ENCODE assay signal across 11 cellular contexts in genomic region chr4:186936496-186937375, GRCh38.
DNase-seq lines count a peak whose midpoint lies in the region; ATAC-seq, FAIRE-seq and TF ChIP-seq lines count a peak whose summit lies in the region.
"Had no signal": no experiment of that assay in that cellular context is flagged by ENCODE, and none has a peak within 500 bp of the region (broad histone marks: within the 10 kb centered on the region; RNA-seq: fewer than 3 reads in every experiment).

No MANE protein-coding gene starts in this region.

- no peak for TF ChIP-seq POLR2A in HCT116 (IDR thresholded peaks at IDR 0.05; ENCODE audit: borderline replicate concordance, extremely low read depth, insufficient read depth, insufficient read length)

- H3K27ac ChIP-seq in HCT116 (ENCODE audit: low read depth, low read length) = peak overlapping the region; percentile 77
- H3K27ac ChIP-seq in small intestine (ENCODE audit: low read depth in 1 of 2, low read length in 1 of 2) = peak overlapping the region; percentile 66 to 77
- H3K27ac ChIP-seq: adrenal gland had no signal

- intact Hi-C loops in HCT116 (cut with micrococcal nuclease) = no loop called here
- intact Hi-C loops in left ventricle myocardium superior (cut with micrococcal nuclease) = no loop called here

- H3K79me2 ChIP-seq in HCT116 (ENCODE audit: insufficient read depth, low read length) = peaks cover 11% of the 10 kb centered on the region; the same call in 1 of the 2 replicates

- H3K4me1 Mint-ChIP-seq in glutamatergic neuron (ENCODE audit: low read depth, unreplicated experiment) = no peaks in the 10 kb centered on the region
- H3K4me1 Mint-ChIP-seq: naive thymus-derived CD8-positive, alpha-beta T cell had no signal

- no peaks in the 10 kb centered on the region for H3K36me3 ChIP-seq in HCT116 (ENCODE audit: control insufficient read depth in 1 of 2, insufficient read depth in 2 of 2, low read length in 2 of 2)
- no peaks in the 10 kb centered on the region for H3K36me3 ChIP-seq in adipocyte (ENCODE audit: control insufficient read depth, insufficient read depth, low read length, severe bottlenecking)
- no peaks in the 10 kb centered on the region for H3K36me3 ChIP-seq in small intestine (ENCODE audit: control insufficient read depth in 2 of 2, insufficient read depth in 2 of 2, low read length in 2 of 2)
- H3K36me3 ChIP-seq: adrenal gland had no signal

- no peaks in the 10 kb centered on the region for H3K9me3 Mint-ChIP-seq in glutamatergic neuron (ENCODE audit: unreplicated experiment)

- no peak overlapping the region for H3K4me3 Mint-ChIP-seq in glutamatergic neuron (ENCODE audit: unreplicated experiment)
- H3K4me3 Mint-ChIP-seq: naive thymus-derived CD8-positive, alpha-beta T cell had no signal

- WGBS in small intestine, 3 donors = 8 to 24% (median 20%) methylated on average over 9 of the region's 9 CpGs

- H3K27me3 Mint-ChIP-seq in glutamatergic neuron (ENCODE audit: unreplicated experiment) = no peaks in the 10 kb centered on the region
- H3K27me3 Mint-ChIP-seq: naive thymus-derived CD8-positive, alpha-beta T cell had no signal

- no peaks in the 10 kb centered on the region for H3K27me3 ChIP-seq in HCT116 (ENCODE audit: insufficient read depth, low read length)
- H3K27me3 ChIP-seq in adipocyte (replicated peaks; ENCODE audit: control insufficient read depth, insufficient read depth, low read length) = no peaks in the 10 kb centered on the region
- no peaks in the 10 kb centered on the region for H3K27me3 ChIP-seq in small intestine (ENCODE audit: control insufficient read depth in 2 of 2, insufficient read depth in 2 of 2, low read length in 2 of 2)
- H3K27me3 ChIP-seq: adrenal gland had no signal

- no peaks in the 10 kb centered on the region for H3K9me2 ChIP-seq in HCT116 (ENCODE audit: insufficient read depth)

- BruUV-seq in HCT116 (replicated peaks; lab: Mats Ljungman, UMichigan) = TSS peak; percentile 85

- H3K4me3 ChIP-seq in HCT116 (replicated peaks in 1 of 2; ENCODE audit: low read depth in 1 of 2, low read length in 2 of 2) (peak overlapping the region; percentile 19 to 52), adipocyte (ENCODE audit: low read length) (peak overlapping the region; percentile 61), small intestine (ENCODE audit: low read depth in 1 of 2, low read length in 2 of 2) (no peak overlapping the region)
- H3K4me3 ChIP-seq: adrenal gland had no signal

- POLR2A ChIA-PET in HCT116 (lab: Charles Lee) = interaction anchor here (0.6 to 1.8 kb wide), 3 partner anchors 8 to 1401 kb away, joined by 3 to 7 read pairs (median 5); partner anchors contain the start of gene PDLIM3
- POLR2A ChIA-PET in GM10248 (lab: Yijun Ruan, JAX) = no interaction called here

- RAD21 ChIA-PET in HCT116 (lab: Charles Lee; ENCODE audit: low non-redundant PET in 1 of 2, low total read pairs in 2 of 2, uncharacterized antibody in 2 of 2, unreplicated experiment in 2 of 2) = no interaction called here

- no peak for TF ChIP-seq RAD21 in HCT116 (IDR thresholded peaks at IDR 0.05; ENCODE audit: low read depth)

- TF ChIP-seq CTCF in HCT116 (IDR thresholded peaks at IDR 0.05 in 2 of 3, conservative IDR thresholded peaks at IDR 0.05 in 1 of 3; ENCODE audit: borderline replicate concordance in 1 of 3, insufficient read depth in 1 of 3, low read depth in 2 of 3, low read length in 2 of 3) (peak in 1 of 3 experiments; percentile 47; a peak in 2 of 6 replicates), glutamatergic neuron (IDR thresholded peaks at IDR 0.05; ENCODE audit: partially characterized antibody, unreplicated experiment) (no peak), GM10248 (IDR thresholded peaks at IDR 0.05; ENCODE audit: control extremely low read depth, extremely low read depth, low read depth, missing control alignments) (no peak)

- ATAC-seq in HCT116 (peak; percentile 26), left ventricle myocardium superior (peak; percentile 22), HG03159 (IDR thresholded peaks at IDR 0.05; ENCODE audit: unreplicated experiment) (no peak)
- ATAC-seq: naive thymus-derived CD8-positive, alpha-beta T cell had no signal

- H3K9me3 ChIP-seq in HCT116 (ENCODE audit: control insufficient read depth in 1 of 2, insufficient read depth in 1 of 2, low read depth in 1 of 2, low read length in 2 of 2) (no peaks in the 10 kb centered on the region), adipocyte (ENCODE audit: control insufficient read depth, low read length) (no peaks in the 10 kb centered on the region), small intestine (ENCODE audit: control insufficient read depth, low read depth) (no peaks in the 10 kb centered on the region)
- H3K9me3 ChIP-seq: adrenal gland had no signal

- H3K9ac ChIP-seq in HCT116 (ENCODE audit: low read length) = peak overlapping the region; percentile 63
- peak overlapping the region; percentile 25 for H3K9ac ChIP-seq in adipocyte (ENCODE audit: low read length)

- H4K20me1 ChIP-seq in HCT116 (ENCODE audit: insufficient read depth) = no peaks in the 10 kb centered on the region

- CTCF ChIA-PET in HCT116 (lab: Charles Lee) (no interaction called here), GM10248 (lab: Yijun Ruan, JAX) (no interaction called here)

- peak; percentile 88 for FAIRE-seq in small intestine (lab: Jason Lieb, UNC)

- no peaks in the 10 kb centered on the region for H3K36me3 Mint-ChIP-seq in glutamatergic neuron (ENCODE audit: unreplicated experiment)
- H3K36me3 Mint-ChIP-seq: naive thymus-derived CD8-positive, alpha-beta T cell had no signal

- peak; percentile 84 for DNase-seq in HCT116 (ENCODE audit: low read depth, low spot score)
- peak; percentile 70 for DNase-seq in adipocyte (ENCODE audit: low read depth)
- DNase-seq in left ventricle myocardium superior = no peak
- DNase-seq in small intestine = peak; percentile 97
- no peak for DNase-seq in glutamatergic neuron
- DNase-seq in Ammon's horn (ENCODE audit: low spot score) = no peak
- no peak for DNase-seq in GM10248 (ENCODE audit: extremely low spot score)
- DNase-seq: adrenal gland; naive thymus-derived CD8-positive, alpha-beta T cell; T1000 had no signal

- peak overlapping the region; percentile 27 for H2AFZ ChIP-seq in HCT116 (ENCODE audit: low read depth, low read length, poor library complexity, severe bottlenecking)

- H3K4me2 ChIP-seq in HCT116 (ENCODE audit: low read length) = peak overlapping the region; percentile 76

- no peak overlapping the region for H3K27ac Mint-ChIP-seq in glutamatergic neuron (ENCODE audit: unreplicated experiment)
- H3K27ac Mint-ChIP-seq: naive thymus-derived CD8-positive, alpha-beta T cell had no signal

- H3K4me1 ChIP-seq in HCT116 (ENCODE audit: control insufficient read depth in 1 of 2, insufficient read depth in 2 of 2, low read length in 2 of 2) = peaks cover 50 to 80% of the 10 kb centered on the region in 2 experiments
- H3K4me1 ChIP-seq in adipocyte (ENCODE audit: control insufficient read depth, insufficient read depth, low read length) = peaks cover 29% of the 10 kb centered on the region
- no peaks in the 10 kb centered on the region for H3K4me1 ChIP-seq in small intestine (ENCODE audit: control insufficient read depth in 2 of 2, insufficient read depth in 1 of 2, low read depth in 1 of 2, low read length in 1 of 2)
- H3K4me1 ChIP-seq: adrenal gland had no signal

TF ChIP-seq in HCT116, 20 proteins besides CTCF, POLR2A, EP300 and RAD21:
- no peak for TF ChIP-seq CEBPB (IDR thresholded peaks at IDR 0.05; ENCODE audit: low read depth)
- TF ChIP-seq SIN3A (IDR thresholded peaks at IDR 0.05; ENCODE audit: low read depth) = no peak
- no peak for TF ChIP-seq EGR1 (IDR thresholded peaks at IDR 0.05; ENCODE audit: low read depth)
- TF ChIP-seq ZBTB33 (IDR thresholded peaks at IDR 0.05; ENCODE audit: extremely low read depth, insufficient replicate concordance, low read length) = no peak
- TF ChIP-seq POLR2AphosphoS5 (IDR thresholded peaks at IDR 0.05; ENCODE audit: low read depth, low read length) = no peak; the same call in 1 of the 2 replicates

Comparison
In these comparisons a context has a peak if more than half of its experiments do, and no peak if none do; other contexts are left out.
1. DNase-seq: peak in HCT116 (single experiment), adipocyte (single experiment) and small intestine (single experiment); none in left ventricle myocardium superior (single experiment), glutamatergic neuron (single experiment), Ammon's horn (single experiment) and GM10248 (single experiment).
2. H3K4me3 ChIP-seq: peak in HCT116 (2 of 2) and adipocyte (single experiment); none in small intestine (0 of 2).